ENCODE assay signal across 20 cellular contexts in genomic region chr6:53917464-53917842, GRCh38.
A peak's percentile ranks its signal among the peaks of the same experiment; 100 is the strongest.
DNase-seq lines count a peak whose midpoint lies in the region; ATAC-seq and TF ChIP-seq lines count a peak whose summit lies in the region.
"Had no signal": no experiment of that assay in that cellular context is flagged by ENCODE, and none has a peak within 500 bp of the region (broad histone marks: within the 10 kb centered on the region; RNA-seq: fewer than 3 reads in every experiment).

No MANE protein-coding gene starts in this region.

- H2AFZ ChIP-seq in KMS-11 (ENCODE audit: low read depth), result no peak overlapping the region

- TF ChIP-seq CTCF in KMS-11 (conservative IDR thresholded peaks at IDR 0.05; ENCODE audit: low read depth, low read length) (no peak), HFFc6 (IDR thresholded peaks at IDR 0.05) (no peak)

- no peaks in the 10 kb centered on the region; the same call in 1 of the 2 replicates for H3K79me2 ChIP-seq in KMS-11 (ENCODE audit: insufficient read depth, low read depth)

- no peak for DNase-seq in left colon
- no peak for DNase-seq in EL
- DNase-seq in HFFc6, result no peak
- DNase-seq: activated CD8-positive, alpha-beta memory T cell treated with anti-CD3 and anti-CD28 coated beads for 24 hours; activated effector memory CD4-positive, alpha-beta T cell treated with anti-CD3 and anti-CD28 coated beads, Interleukin-2, amount 50 U/mL, for 16 hours; Caco-2; cortex of kidney; GDM1; NCI-H1417; ovary; stimulated activated naive CD4-positive, alpha-beta T cell treated with Interleukin-2 at 50 U/mL for 16 hours; uterus had no signal

- peak overlapping the region; percentile 23; the same call in 1 of the 2 replicates for H3K9ac ChIP-seq in KMS-11

- H3K36me3 Mint-ChIP-seq in HFFc6 (ENCODE audit: low read depth), result peaks cover 24% of the 10 kb centered on the region

- H3K4me3 Mint-ChIP-seq in HFFc6, result no peak overlapping the region

- ATAC-seq in GM18498 (IDR thresholded peaks at IDR 0.05; ENCODE audit: unreplicated experiment) (peak; percentile 62), GM19438 (IDR thresholded peaks at IDR 0.05; ENCODE audit: low read depth, unreplicated experiment) (peak; percentile 57), HG02678 (IDR thresholded peaks at IDR 0.05; ENCODE audit: unreplicated experiment) (peak; percentile 69), left colon (no peak), GM19455 (IDR thresholded peaks at IDR 0.05; ENCODE audit: unreplicated experiment) (no peak)
- ATAC-seq: HCT116 had no signal

- 0 out of 2 replicates have a peak, but pooled peaks cover 2% of the 10 kb centered on the region for H3K36me3 ChIP-seq in KMS-11 (ENCODE audit: insufficient read depth)
- H3K36me3 ChIP-seq: ovary, uterus had no signal

- intact Hi-C loops in left colon (cut with DNase I, micrococcal nuclease), result no loop called here

- no peaks in the 10 kb centered on the region for H3K27me3 ChIP-seq in KMS-11 (ENCODE audit: insufficient read depth, low read depth)
- H3K27me3 ChIP-seq: ovary, uterus had no signal

- no peak overlapping the region for H3K27ac Mint-ChIP-seq in HFFc6

- H4K20me1 ChIP-seq in KMS-11 (ENCODE audit: insufficient read depth), result no peaks in the 10 kb centered on the region

- H3K4me3 ChIP-seq in KMS-11 (IDR thresholded peaks at IDR 0.05; ENCODE audit: insufficient read depth, low read depth, low read length), result no peak overlapping the region
- H3K4me3 ChIP-seq: ovary, SK-N-MC, skin epidermis, uterus had no signal

- peak overlapping the region; percentile 71 for H3K27ac ChIP-seq in KMS-11
- H3K27ac ChIP-seq: ovary, SK-N-MC, skin epidermis, uterus had no signal

- peaks cover 9% of the 10 kb centered on the region; the same call in 1 of the 2 replicates for H3K4me1 Mint-ChIP-seq in HFFc6 (ENCODE audit: low read depth)

- peaks cover 96% of the 10 kb centered on the region for H3K4me1 ChIP-seq in KMS-11 (ENCODE audit: low read depth, poor library complexity, severe bottlenecking)
- H3K4me1 ChIP-seq: uterus had no signal

- H3K4me2 ChIP-seq in KMS-11, result peak overlapping the region; percentile 81

- no peaks in the 10 kb centered on the region for H3K9me3 Mint-ChIP-seq in HFFc6

- H3K27me3 Mint-ChIP-seq in HFFc6 (ENCODE audit: insufficient read depth), result no peaks in the 10 kb centered on the region

Comparison
In these comparisons a context has a peak if more than half of its experiments do, and no peak if none do; other contexts are left out.
1. ATAC-seq: peak in GM18498 (single experiment), GM19438 (single experiment) and HG02678 (single experiment); none in left colon (single experiment) and GM19455 (single experiment).